Comparison of ENCODE assay signal across 10 cellular contexts in genomic region chr9:125904155-125904841, GRCh38.
A peak's percentile ranks its signal among the peaks of the same experiment; 100 is the strongest.
DNase-seq lines count a peak whose midpoint lies in the region; ATAC-seq, FAIRE-seq and TF ChIP-seq lines count a peak whose summit lies in the region.
"Had no signal": no experiment of that assay in that cellular context is flagged by ENCODE, and none has a peak within 500 bp of the region (broad histone marks: within the 10 kb centered on the region; RNA-seq: fewer than 3 reads in every experiment).

No MANE protein-coding gene starts in this region.

- no peak overlapping the region for H3K27ac ChIP-seq in brain microvascular endothelial cell

- TF ChIP-seq POLR2A in GM12891 (IDR thresholded peaks at IDR 0.05; ENCODE audit: low read depth, low read length): no peak

- DNase-seq in GM12891 (ENCODE audit: insufficient read length, low spot score): no peak
- DNase-seq in NCI-H187 treated with DMSO at 0.1 percent for 48 hours (lab: John Stamatoyannopoulos, UW): peak; percentile 44
- no peak for DNase-seq in WTC11 (ENCODE audit: low spot score)
- no peak for DNase-seq in osteocyte (ENCODE audit: extremely low spot score, unreplicated experiment)
- no peak for DNase-seq in brain microvascular endothelial cell
- no peak for DNase-seq in occipital lobe (lab: John Stamatoyannopoulos, UW)
- DNase-seq in omental fat pad (ENCODE audit: low spot score): no peak
- DNase-seq: naive thymus-derived CD8-positive, alpha-beta T cell had no signal

- peaks cover 57% of the 10 kb centered on the region for H3K4me1 Mint-ChIP-seq in WTC11
- peaks cover 34% of the 10 kb centered on the region for H3K4me1 Mint-ChIP-seq in osteocyte (ENCODE audit: unreplicated experiment)

- H3K27ac Mint-ChIP-seq in WTC11 (peak overlapping the region; percentile 44), osteocyte (ENCODE audit: unreplicated experiment) (peak overlapping the region; percentile 4)
- H3K27ac Mint-ChIP-seq: naive thymus-derived CD8-positive, alpha-beta T cell; T-helper 1 cell treated with Interleukin-12 subunit alpha and Interleukin-12 subunit beta and Interleukin-4 antibody, amounts not matched to agents 30 μg/mL and 1 μg/mL, for 36 hours had no signal

- H3K9me3 Mint-ChIP-seq in WTC11 (no peaks in the 10 kb centered on the region), osteocyte (ENCODE audit: unreplicated experiment) (no peaks in the 10 kb centered on the region)
- H3K9me3 Mint-ChIP-seq: naive thymus-derived CD8-positive, alpha-beta T cell; T-helper 1 cell treated with Interleukin-12 subunit alpha and Interleukin-12 subunit beta and Interleukin-4 antibody, amounts not matched to agents 30 μg/mL and 1 μg/mL, for 36 hours had no signal

- TF ChIP-seq CTCF in WTC11 (IDR thresholded peaks at IDR 0.05) (no peak), osteocyte (IDR thresholded peaks at IDR 0.05) (no peak), brain microvascular endothelial cell (IDR thresholded peaks at IDR 0.05; ENCODE audit: low read depth, low read length, missing control alignments) (no peak), omental fat pad (IDR thresholded peaks at IDR 0.05) (no peak)

- H3K27me3 ChIP-seq in brain microvascular endothelial cell (replicated peaks): no peaks in the 10 kb centered on the region

- no peak overlapping the region for H3K4me3 ChIP-seq in brain microvascular endothelial cell (ENCODE audit: low read depth, low read length)

- no peak overlapping the region for H3K4me3 Mint-ChIP-seq in WTC11
- H3K4me3 Mint-ChIP-seq in osteocyte (ENCODE audit: unreplicated experiment): no peak overlapping the region
- H3K4me3 Mint-ChIP-seq: T-helper 1 cell treated with Interleukin-12 subunit alpha and Interleukin-12 subunit beta and Interleukin-4 antibody, amounts not matched to agents 30 μg/mL and 1 μg/mL, for 36 hours had no signal

- H3K27me3 Mint-ChIP-seq in WTC11 (ENCODE audit: low read depth) (no peaks in the 10 kb centered on the region), osteocyte (ENCODE audit: unreplicated experiment) (no peaks in the 10 kb centered on the region)

- no peaks in the 10 kb centered on the region for H3K36me3 ChIP-seq in brain microvascular endothelial cell (replicated peaks)

- FAIRE-seq in GM12891 (lab: Jason Lieb, UNC): no peak

- in situ Hi-C loops in brain microvascular endothelial cell (cut with HindIII; ENCODE audit: low pct_ligation_motif_present, low sequenced_read_pairs): no loop called here

- no peaks in the 10 kb centered on the region for H3K36me3 Mint-ChIP-seq in WTC11
- no peaks in the 10 kb centered on the region for H3K36me3 Mint-ChIP-seq in osteocyte (ENCODE audit: unreplicated experiment)
- H3K36me3 Mint-ChIP-seq: naive thymus-derived CD8-positive, alpha-beta T cell had no signal

- POLR2A ChIA-PET in WTC11 (lab: Charles Lee): no interaction called here

- ATAC-seq in WTC11 (no peak), omental fat pad (ENCODE audit: low FRiP score) (no peak), HG03097 (IDR thresholded peaks at IDR 0.05; ENCODE audit: low FRiP score, unreplicated experiment) (no peak)
- ATAC-seq: naive thymus-derived CD8-positive, alpha-beta T cell had no signal

- CTCF ChIA-PET in WTC11 (lab: Charles Lee): interaction anchor here (0.9 kb wide), 1 partner anchor 494 kb away, joined by 3 read pairs; no protein-coding TSS in a partner anchor

TF ChIP-seq in GM12891, 5 proteins besides CTCF, POLR2A, EP300 and RAD21:
- TF ChIP-seq SPI1 (IDR thresholded peaks at IDR 0.05; ENCODE audit: low read depth, low read length) (0 out of 2 replicates have a peak, but pooled peaks have one; percentile 6), POLR2AphosphoS5 (IDR thresholded peaks at IDR 0.05; ENCODE audit: low read depth, low read length) (no peak)

TF ChIP-seq in WTC11, 78 proteins besides CTCF, POLR2A, EP300 and RAD21:
- TF ChIP-seq, protein P1, sequence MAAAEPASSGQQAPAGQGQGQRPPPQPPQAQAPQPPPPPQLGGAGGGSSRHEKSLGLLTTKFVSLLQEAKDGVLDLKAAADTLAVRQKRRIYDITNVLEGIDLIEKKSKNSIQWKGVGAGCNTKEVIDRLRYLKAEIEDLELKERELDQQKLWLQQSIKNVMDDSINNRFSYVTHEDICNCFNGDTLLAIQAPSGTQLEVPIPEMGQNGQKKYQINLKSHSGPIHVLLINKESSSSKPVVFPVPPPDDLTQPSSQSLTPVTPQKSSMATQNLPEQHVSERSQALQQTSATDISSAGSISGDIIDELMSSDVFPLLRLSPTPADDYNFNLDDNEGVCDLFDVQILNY (CRISPR knock-in tag; IDR thresholded peaks at IDR 0.05): no peak
- no peak for TF ChIP-seq TCF7 (CRISPR knock-in tag; IDR thresholded peaks at IDR 0.05; ENCODE audit: low read depth)
- TF ChIP-seq, protein P2, sequence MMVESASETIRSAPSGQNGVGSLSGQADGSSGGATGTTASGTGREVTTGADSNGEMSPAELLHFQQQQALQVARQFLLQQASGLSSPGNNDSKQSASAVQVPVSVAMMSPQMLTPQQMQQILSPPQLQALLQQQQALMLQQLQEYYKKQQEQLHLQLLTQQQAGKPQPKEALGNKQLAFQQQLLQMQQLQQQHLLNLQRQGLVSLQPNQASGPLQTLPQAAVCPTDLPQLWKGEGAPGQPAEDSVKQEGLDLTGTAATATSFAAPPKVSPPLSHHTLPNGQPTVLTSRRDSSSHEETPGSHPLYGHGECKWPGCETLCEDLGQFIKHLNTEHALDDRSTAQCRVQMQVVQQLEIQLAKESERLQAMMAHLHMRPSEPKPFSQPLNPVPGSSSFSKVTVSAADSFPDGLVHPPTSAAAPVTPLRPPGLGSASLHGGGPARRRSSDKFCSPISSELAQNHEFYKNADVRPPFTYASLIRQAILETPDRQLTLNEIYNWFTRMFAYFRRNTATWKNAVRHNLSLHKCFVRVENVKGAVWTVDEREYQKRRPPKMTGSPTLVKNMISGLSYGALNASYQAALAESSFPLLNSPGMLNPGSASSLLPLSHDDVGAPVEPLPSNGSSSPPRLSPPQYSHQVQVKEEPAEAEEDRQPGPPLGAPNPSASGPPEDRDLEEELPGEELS (CRISPR knock-in tag; IDR thresholded peaks at IDR 0.05): no peak
- no peak for TF ChIP-seq ZNF532 (CRISPR knock-in tag; IDR thresholded peaks at IDR 0.05; ENCODE audit: borderline replicate concordance)
